In genomic region chr6:43898358-43899131, GRCh38 we compare ENCODE assay signal across 33 cellular contexts.
"Had no signal": no experiment of that assay in that cellular context is flagged by ENCODE, and none has a peak within 500 bp of the region (broad histone marks: within the 10 kb centered on the region; RNA-seq: fewer than 3 reads in every experiment).

No MANE protein-coding gene starts in this region.

- DNase-seq: activated CD4-positive, alpha-beta memory T cell treated with anti-CD3 and anti-CD28 coated beads, Interleukin-2, amount 10 ng/mL, durations not matched to agents 7 days and 5 days; activated CD4-positive, alpha-beta T cell treated with anti-CD3 and anti-CD28 coated beads for 1 hour; activated CD4-positive, alpha-beta T cell treated with anti-CD3 and anti-CD28 coated beads for 36 hours; activated CD4-positive, alpha-beta T cell treated with anti-CD3 and anti-CD28 coated beads for 48 hours; activated CD4-positive, alpha-beta T cell treated with anti-CD3 and anti-CD28 coated beads, Interleukin-2, amount 10 ng/mL, durations not matched to agents 7 days and 5 days; activated CD4-positive, alpha-beta T cell treated with anti-CD3 and anti-CD28 coated beads, Interleukin-2, amount 50 U/mL, for 48 hours; activated CD4-positive, CD25-positive, alpha-beta regulatory T cell; activated CD8-positive, alpha-beta memory T cell treated with anti-CD3 and anti-CD28 coated beads for 24 hours; activated CD8-positive, alpha-beta memory T cell treated with anti-CD3 and anti-CD28 coated beads, Interleukin-2, amount 10 ng/mL, durations not matched to agents 7 days and 5 days; activated CD8-positive, alpha-beta T cell treated with anti-CD3 and anti-CD28 coated beads, Interleukin-2, amount 10 ng/mL, durations not matched to agents 7 days and 5 days; activated effector memory CD4-positive, alpha-beta T cell treated with anti-CD3 and anti-CD28 coated beads, Interleukin-2, amount 50 U/mL, for 16 hours; activated gamma-delta T cell treated with Interleukin-2 at 50 U/mL for 16 hours; activated naive CD4-positive, alpha-beta T cell; activated naive CD4-positive, alpha-beta T cell treated with anti-CD3 and anti-CD28 coated beads for 36 hours; activated naive CD4-positive, alpha-beta T cell treated with anti-CD3 and anti-CD28 coated beads, Interleukin-2, amount 50 U/mL, for 16 hours; activated naive CD8-positive, alpha-beta T cell treated with anti-CD3 and anti-CD28 coated beads for 36 hours; activated T-cell treated with anti-CD3 and anti-CD28 coated beads for 4 hours; activated T-cell treated with anti-CD3 and anti-CD28 coated beads, Interleukin-2, amount 50 U/mL, for 1 hour; activated T-cell treated with anti-CD3 and anti-CD28 coated beads, Interleukin-2, amount 50 U/mL, for 4 hours; activated T-cell treated with anti-CD3 and anti-CD28 coated beads, Interleukin-2, amount 50 U/mL, for 72 hours; amygdala; anterior cingulate cortex; caudate nucleus; cerebellar nuclear complex; T-helper 17 cell had no signal

- H3K27ac ChIP-seq: ascending aorta had no signal

- H3K9me3 ChIP-seq: ascending aorta had no signal

- ATAC-seq: activated CD4-positive, alpha-beta T cell treated with anti-CD3 and anti-CD28 coated beads for 36 hours; activated CD4-positive, CD25-positive, alpha-beta regulatory T cell treated with anti-CD3 and anti-CD28 coated beads, Interleukin-2, amount 50 U/mL, for 24 hours; activated CD8-positive, alpha-beta memory T cell treated with anti-CD3 and anti-CD28 coated beads, Interleukin-2, amount 10 ng/mL, durations not matched to agents 7 days and 5 days; activated CD8-positive, alpha-beta T cell treated with anti-CD3 and anti-CD28 coated beads, Interleukin-2, amount 10 ng/mL, durations not matched to agents 7 days and 5 days; activated naive CD4-positive, alpha-beta T cell treated with anti-CD3 and anti-CD28 coated beads, Interleukin-2, amount 50 U/mL, for 72 hours; activated T-cell treated with anti-CD3 and anti-CD28 coated beads, Interleukin-2, amount 50 U/mL, for 4 hours; activated T-cell treated with anti-CD3 and anti-CD28 coated beads, Interleukin-2, amount 50 U/mL, for 72 hours; activated T-helper 17 cell treated with anti-CD3 and anti-CD28 coated beads, Interleukin-2, amount 50 U/mL, for 72 hours; T-helper 17 cell; WTC11 had no signal

- H3K36me3 ChIP-seq: ascending aorta, cardiac muscle cell had no signal

- H3K27me3 ChIP-seq: ascending aorta, cardiac muscle cell had no signal

- FAIRE-seq: bronchial epithelial cell, TTC549 had no signal

- H3K4me3 ChIP-seq: ascending aorta, cardiac muscle cell had no signal

- H3K4me1 ChIP-seq: ascending aorta had no signal
